15 cellular contexts compared by ENCODE assay signal in genomic region chr7:30263090-30263710, GRCh38.
"Had no signal": no experiment of that assay in that cellular context is flagged by ENCODE, and none has a peak within 500 bp of the region (broad histone marks: within the 10 kb centered on the region; RNA-seq: fewer than 3 reads in every experiment).

No MANE protein-coding gene starts in this region.

- H3K4me3 Mint-ChIP-seq: activated T-helper 1 cell treated with anti-CD3 and anti-CD28 coated beads, Interleukin-12 subunit alpha, Interleukin-12 subunit beta, Interleukin-2, Interleukin-4 antibody, amounts not matched to agents 30 ng/mL and 10 ng/mL and 1 ng/mL, durations not matched to agents 14 hours and 24 hours and 36 hours; dendritic cell treated with granulocyte-macrophage colony-stimulating factor and Interleukin-4, amounts not matched to agents 40 ng/mL and 50 ng/mL, for 4 days had no signal

- H3K27ac Mint-ChIP-seq: activated T-helper 1 cell treated with anti-CD3 and anti-CD28 coated beads, Interleukin-12 subunit alpha, Interleukin-12 subunit beta, Interleukin-2, Interleukin-4 antibody, amounts not matched to agents 30 ng/mL and 10 ng/mL and 1 ng/mL, durations not matched to agents 14 hours and 24 hours and 36 hours; dendritic cell treated with granulocyte-macrophage colony-stimulating factor and Interleukin-4, amounts not matched to agents 40 ng/mL and 50 ng/mL, for 4 days had no signal

- H3K4me3 ChIP-seq: breast epithelium, heart left ventricle, left lung, stomach, testis, upper lobe of left lung had no signal

- H3K36me3 ChIP-seq: breast epithelium, heart left ventricle, left lung, stomach, upper lobe of left lung had no signal

- H3K9me3 ChIP-seq: breast epithelium, heart left ventricle, left lung, stomach, testis, upper lobe of left lung had no signal

- H3K27me3 Mint-ChIP-seq: dendritic cell treated with granulocyte-macrophage colony-stimulating factor and Interleukin-4, amounts not matched to agents 40 ng/mL and 50 ng/mL, for 4 days had no signal

- H3K27me3 ChIP-seq: breast epithelium, heart left ventricle, left lung, stomach, testis, upper lobe of left lung had no signal

- DNase-seq: activated CD4-positive, alpha-beta T cell treated with anti-CD3 and anti-CD28 coated beads, Interleukin-2, amount 50 U/mL, for 1 hour; activated CD8-positive, alpha-beta memory T cell treated with anti-CD3 and anti-CD28 coated beads for 24 hours; aorta; cerebellar nuclear complex; effector memory CD4-positive, alpha-beta T cell; heart left ventricle; left lung; stimulated activated CD4-positive, alpha-beta T cell treated with anti-CD3 and anti-CD28 coated beads, Interleukin-12 subunit alpha, Interleukin-12 subunit beta, amount 100 ng/mL, for 4 hours; stimulated activated CD4-positive, alpha-beta T cell treated with anti-CD3 and anti-CD28 coated beads, Interleukin-2, amount 100 ng/mL, for 24 hours; stomach; testis; upper lobe of left lung had no signal

- H3K4me1 ChIP-seq: breast epithelium, heart left ventricle, left lung, testis, upper lobe of left lung had no signal

- H3K9me3 Mint-ChIP-seq: activated T-helper 1 cell treated with anti-CD3 and anti-CD28 coated beads, Interleukin-12 subunit alpha, Interleukin-12 subunit beta, Interleukin-2, Interleukin-4 antibody, amounts not matched to agents 30 ng/mL and 10 ng/mL and 1 ng/mL, durations not matched to agents 14 hours and 24 hours and 36 hours; dendritic cell treated with granulocyte-macrophage colony-stimulating factor and Interleukin-4, amounts not matched to agents 40 ng/mL and 50 ng/mL, for 4 days had no signal

- H3K27ac ChIP-seq: breast epithelium, heart left ventricle, left lung, stomach, testis, upper lobe of left lung had no signal

- ATAC-seq: heart left ventricle, left lung had no signal
